In genomic region chr14:104496095-104496494, GRCh38 we compare ENCODE assay signal across 1 cellular context.
TF ChIP-seq lines count a peak whose summit lies in the region.

No MANE protein-coding gene starts in this region.

TF ChIP-seq in GM12878, 131 proteins besides CTCF, POLR2A, EP300 and RAD21 (continued from another document):
- TF ChIP-seq CEBPZ (IDR thresholded peaks at IDR 0.05; ENCODE audit: low read depth, low read length) = no peak
